Comparison of ENCODE assay signal across 17 cellular contexts in the genomic region with DNA sequence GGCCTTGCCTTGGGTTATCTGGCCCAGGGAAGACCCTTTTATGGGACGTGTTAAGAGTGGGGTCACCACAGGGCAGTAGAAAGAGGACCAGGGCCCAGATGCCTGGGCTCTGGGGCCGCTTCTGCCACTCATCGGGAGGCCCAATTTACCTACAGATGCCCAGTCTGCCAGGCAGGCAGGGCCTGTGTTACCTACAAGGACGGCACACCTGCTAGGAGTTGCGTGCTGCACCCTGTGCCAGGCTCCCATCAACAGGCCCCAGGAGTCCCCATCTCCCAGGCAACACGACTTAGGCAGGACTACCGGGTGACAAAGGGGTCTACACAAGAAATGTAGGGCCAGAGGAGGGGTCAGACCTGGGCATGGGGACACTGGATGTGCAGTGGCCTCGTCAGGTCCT. TPM values are rescaled to one million over a fixed set of nuclear protein-coding genes. Genes with fewer than 3 reads are reported as not detected.
DNase-seq lines count a peak whose midpoint lies in the region; ATAC-seq and TF ChIP-seq lines count a peak whose summit lies in the region.
"Had no signal": no experiment of that assay in that cellular context is flagged by ENCODE, and none has a peak within 500 bp of the region (broad histone marks: within the 10 kb centered on the region; RNA-seq: fewer than 3 reads in every experiment).

No MANE protein-coding gene starts in this region.

- ATAC-seq in Right ventricle myocardium superior (ENCODE audit: poor library complexity), result no peak
- ATAC-seq in stimulated activated effector memory CD8-positive, alpha-beta T cell treated with anti-CD3 and anti-CD28 coated beads, Interleukin-12 subunit alpha, Interleukin-12 subunit beta, amount 100 ng/mL, for 72 hours, result no peak
- ATAC-seq in GM21717 (IDR thresholded peaks at IDR 0.05; ENCODE audit: unreplicated experiment), result no peak
- ATAC-seq: esophagus mucosa had no signal

- H3K4me1 Mint-ChIP-seq in dendritic cell treated with granulocyte-macrophage colony-stimulating factor and Interleukin-4, amounts not matched to agents 40 ng/mL and 50 ng/mL, for 4 days (ENCODE audit: low read depth), result peaks cover 45% of the 10 kb centered on the region
- H3K4me1 Mint-ChIP-seq in stimulated activated effector memory CD8-positive, alpha-beta T cell treated with anti-CD3 and anti-CD28 coated beads, Interleukin-12 subunit alpha, Interleukin-12 subunit beta, amount 100 ng/mL, for 72 hours, result peaks cover 1% of the 10 kb centered on the region

- H3K4me1 ChIP-seq in left ventricle myocardium inferior, result peaks cover 78% of the 10 kb centered on the region
- H3K4me1 ChIP-seq: SJSA1 had no signal

- H3K36me3 ChIP-seq in left ventricle myocardium inferior, result peaks cover 99% of the 10 kb centered on the region

- H3K4me3 Mint-ChIP-seq in dendritic cell treated with granulocyte-macrophage colony-stimulating factor and Interleukin-4, amounts not matched to agents 40 ng/mL and 50 ng/mL, for 4 days, result no peak overlapping the region
- H3K4me3 Mint-ChIP-seq in stimulated activated effector memory CD8-positive, alpha-beta T cell treated with anti-CD3 and anti-CD28 coated beads, Interleukin-12 subunit alpha, Interleukin-12 subunit beta, amount 100 ng/mL, for 72 hours, result no peak overlapping the region
- H3K4me3 Mint-ChIP-seq: brain had no signal

- H3K27ac ChIP-seq in left ventricle myocardium inferior (replicated peaks), result no peak overlapping the region
- H3K27ac ChIP-seq: SJSA1 had no signal

- H3K4me3 ChIP-seq in left ventricle myocardium inferior, result no peak overlapping the region
- H3K4me3 ChIP-seq: SJSA1 had no signal

- DNase-seq in Right ventricle myocardium superior, result peak; percentile 20
- DNase-seq in left ventricle myocardium inferior, result no peak
- peak; percentile 1 for DNase-seq in GM19238 (ENCODE audit: insufficient read length, low spot score)
- no peak for DNase-seq in stimulated activated effector memory CD8-positive, alpha-beta T cell treated with anti-CD3 and anti-CD28 coated beads, Interleukin-12 subunit alpha, Interleukin-12 subunit beta, amount 100 ng/mL, for 72 hours (ENCODE audit: low spot score in 2 of 2)
- no peak for DNase-seq in DMS 273 treated with DMSO at 0.1 percent for 48 hours (lab: John Stamatoyannopoulos, UW)
- DNase-seq in MV-4-11 (lab: John Stamatoyannopoulos, UW), result no peak
- DNase-seq: activated gamma-delta T cell treated with Interleukin-2 at 50 U/mL for 16 hours; DMS153; NCI-H1930; NCI-H510A; stimulated activated CD4-positive, alpha-beta T cell treated with anti-CD3 and anti-CD28 coated beads, Interleukin-2, amount 100 ng/mL, for 48 hours; trophoblast cell had no signal

- no peaks in the 10 kb centered on the region for H3K27me3 ChIP-seq in left ventricle myocardium inferior (ENCODE audit: low read depth)
- H3K27me3 ChIP-seq: SJSA1 had no signal

- TF ChIP-seq CTCF in left ventricle myocardium inferior (IDR thresholded peaks at IDR 0.05; ENCODE audit: borderline replicate concordance), result no peak

- H3K9me3 Mint-ChIP-seq in dendritic cell treated with granulocyte-macrophage colony-stimulating factor and Interleukin-4, amounts not matched to agents 40 ng/mL and 50 ng/mL, for 4 days, result no peaks in the 10 kb centered on the region
- no peaks in the 10 kb centered on the region for H3K9me3 Mint-ChIP-seq in stimulated activated effector memory CD8-positive, alpha-beta T cell treated with anti-CD3 and anti-CD28 coated beads, Interleukin-12 subunit alpha, Interleukin-12 subunit beta, amount 100 ng/mL, for 72 hours
- H3K9me3 Mint-ChIP-seq: brain had no signal

- peak overlapping the region; percentile 31 for H3K27ac Mint-ChIP-seq in dendritic cell treated with granulocyte-macrophage colony-stimulating factor and Interleukin-4, amounts not matched to agents 40 ng/mL and 50 ng/mL, for 4 days
- H3K27ac Mint-ChIP-seq in stimulated activated effector memory CD8-positive, alpha-beta T cell treated with anti-CD3 and anti-CD28 coated beads, Interleukin-12 subunit alpha, Interleukin-12 subunit beta, amount 100 ng/mL, for 72 hours, result peak overlapping the region; percentile 75

- intact Hi-C loops in Right ventricle myocardium superior (cut with DNase I) (no loop called here), left ventricle myocardium inferior (cut with micrococcal nuclease) (no loop called here)
- intact Hi-C loops in dendritic cell treated with granulocyte-macrophage colony-stimulating factor and Interleukin-4, amounts not matched to agents 40 ng/mL and 50 ng/mL, for 4 days (cut with micrococcal nuclease), result no loop called here

- H3K27me3 Mint-ChIP-seq in dendritic cell treated with granulocyte-macrophage colony-stimulating factor and Interleukin-4, amounts not matched to agents 40 ng/mL and 50 ng/mL, for 4 days, result no peaks in the 10 kb centered on the region
- H3K27me3 Mint-ChIP-seq: brain had no signal

- H3K9me3 ChIP-seq in left ventricle myocardium inferior (replicated peaks), result no peaks in the 10 kb centered on the region
- H3K9me3 ChIP-seq: SJSA1 had no signal

- peaks cover 100% of the 10 kb centered on the region for H3K36me3 Mint-ChIP-seq in dendritic cell treated with granulocyte-macrophage colony-stimulating factor and Interleukin-4, amounts not matched to agents 40 ng/mL and 50 ng/mL, for 4 days (ENCODE audit: low read depth)
- peaks cover 100% of the 10 kb centered on the region for H3K36me3 Mint-ChIP-seq in stimulated activated effector memory CD8-positive, alpha-beta T cell treated with anti-CD3 and anti-CD28 coated beads, Interleukin-12 subunit alpha, Interleukin-12 subunit beta, amount 100 ng/mL, for 72 hours

RNA-seq across cellular contexts. Expression of gene WDR1, which starts 34.6 kb away (rescaled TPM):
- total RNA-seq in Right ventricle myocardium superior (183 TPM), left ventricle myocardium inferior (157 TPM)

Comparison
In these comparisons a context has a peak if more than half of its experiments do, and no peak if none do; other contexts are left out.
1. DNase-seq: peak in Right ventricle myocardium superior (single experiment) and GM19238 (single experiment); none in left ventricle myocardium inferior (single experiment), stimulated activated effector memory CD8-positive, alpha-beta T cell treated with anti-CD3 and anti-CD28 coated beads, Interleukin-12 subunit alpha, Interleukin-12 subunit beta, amount 100 ng/mL, for 72 hours (0 of 2), DMS 273 treated with DMSO at 0.1 percent for 48 hours (single experiment) and MV-4-11 (single experiment).